Comparison of ENCODE assay signal across 3 cellular contexts in genomic region chr5:100974082-100974481, GRCh38.
TF ChIP-seq lines count a peak whose summit lies in the region.

No MANE protein-coding gene starts in this region.

TF ChIP-seq in A549, 52 proteins besides CTCF, POLR2A, EP300 and RAD21 (continued from another document):
- TF ChIP-seq REST (IDR thresholded peaks at IDR 0.05) (peak; percentile 78), NR3C1 (IDR thresholded peaks at IDR 0.05) (no peak)

TF ChIP-seq in HEK293, 187 proteins besides CTCF, POLR2A, EP300 and RAD21:
- peak; percentile 65; the same call in 1 of the 2 replicates for TF ChIP-seq REST (tag by site-specific recombination; IDR thresholded peaks at IDR 0.05)
- no peak for TF ChIP-seq ZNF747 (tag by site-specific recombination; IDR thresholded peaks at IDR 0.05)

TF ChIP-seq in GM12878, 131 proteins besides CTCF, POLR2A, EP300 and RAD21 (continued from another document):
- peak; percentile 52; the same call in 1 of the 2 replicates for TF ChIP-seq REST (IDR thresholded peaks at IDR 0.05; ENCODE audit: low read depth, low read length)
- TF ChIP-seq IKZF2 (IDR thresholded peaks at IDR 0.05) = no peak
